ENCODE assay signal across 5 cellular contexts in genomic region chr5:157674351-157674750, GRCh38. TPM values are rescaled to one million over a fixed set of nuclear protein-coding genes. Genes with fewer than 3 reads are reported as not detected.
"Had no signal": no experiment of that assay in that cellular context is flagged by ENCODE, and none has a peak within 500 bp of the region (broad histone marks: within the 10 kb centered on the region; RNA-seq: fewer than 3 reads in every experiment).

No MANE protein-coding gene starts in this region.

RNA-seq across cellular contexts. Expression of gene C5orf52, which starts 3.0 kb away (rescaled TPM):
- total RNA-seq: GM23338, H1, H9, HT-29 had no signal
- polyA plus RNA-seq: GM23338, H1, IgD-negative memory B cell had no signal

RNA-seq across cellular contexts. Expression of gene SOX30, which starts 22.1 kb away (rescaled TPM):
- total RNA-seq: H1, H9 had no signal
